ENCODE assay signal across 8 cellular contexts in genomic region chr22:20268289-20268349, GRCh38. TPM values are rescaled to one million over a fixed set of nuclear protein-coding genes. Genes with fewer than 3 reads are reported as not detected.
DNase-seq lines count a peak whose midpoint lies in the region; ATAC-seq and TF ChIP-seq lines count a peak whose summit lies in the region.

TSS of gene RTN4R (minus strand) at chr22:20268318. CDS start at chr22:20268092, 226 bp downstream.

- H3K4me1 Mint-ChIP-seq in activated CD4-positive, alpha-beta T cell treated with anti-CD3 and anti-CD28 coated beads for 36 hours, result no peaks in the 10 kb centered on the region
- peaks cover 2% of the 10 kb centered on the region for H3K4me1 Mint-ChIP-seq in activated naive CD8-positive, alpha-beta T cell treated with anti-CD3 and anti-CD28 coated beads, Interleukin-2, amount 50 U/mL, for 24 hours

- H3K27me3 ChIP-seq in right lobe of liver (no peaks in the 10 kb centered on the region), thoracic aorta (replicated peaks; ENCODE audit: insufficient read depth) (no peaks in the 10 kb centered on the region)

- POLR2A ChIA-PET in activated CD4-positive, alpha-beta T cell treated with anti-CD3 and anti-CD28 coated beads for 36 hours (lab: Charles Lee), result no interaction called here

- TF ChIP-seq POLR2A in right lobe of liver (IDR thresholded peaks at IDR 0.05), result no peak

- no peak for TF ChIP-seq CTCF in right lobe of liver (IDR thresholded peaks at IDR 0.05)
- TF ChIP-seq CTCF in thoracic aorta (IDR thresholded peaks at IDR 0.05), result no peak
- TF ChIP-seq CTCF in foreskin fibroblast (IDR thresholded peaks at IDR 0.05; ENCODE audit: low read depth, low read length), result no peak
- TF ChIP-seq CTCF in GM13976 (IDR thresholded peaks at IDR 0.05; ENCODE audit: borderline replicate concordance, control extremely low read depth, extremely low read depth, insufficient read depth, missing control alignments), result no peak

- DNase-seq in activated CD4-positive, alpha-beta T cell treated with anti-CD3 and anti-CD28 coated beads for 36 hours, result no peak
- no peak for DNase-seq in activated CD4-positive, alpha-beta T cell treated with anti-CD3 and anti-CD28 coated beads, Interleukin-2, amount 50 U/mL, for 4 hours
- no peak for DNase-seq in activated naive CD8-positive, alpha-beta T cell treated with anti-CD3 and anti-CD28 coated beads, Interleukin-2, amount 50 U/mL, for 24 hours
- DNase-seq in right lobe of liver (no peak), thoracic aorta (ENCODE audit: low spot score) (no peak), foreskin fibroblast (no peak), GM13976 (ENCODE audit: low spot score) (no peak), 8988T (no peak)

- peak within 1 kb of the TSS; percentile 50 for H3K4me3 Mint-ChIP-seq in activated CD4-positive, alpha-beta T cell treated with anti-CD3 and anti-CD28 coated beads for 36 hours
- H3K4me3 Mint-ChIP-seq in activated naive CD8-positive, alpha-beta T cell treated with anti-CD3 and anti-CD28 coated beads, Interleukin-2, amount 50 U/mL, for 24 hours, result peak within 1 kb of the TSS; percentile 50

- no peak for ATAC-seq in activated CD4-positive, alpha-beta T cell treated with anti-CD3 and anti-CD28 coated beads for 36 hours
- ATAC-seq in activated naive CD8-positive, alpha-beta T cell treated with anti-CD3 and anti-CD28 coated beads, Interleukin-2, amount 50 U/mL, for 24 hours, result no peak
- ATAC-seq in right lobe of liver (no peak), thoracic aorta (ENCODE audit: insufficient number of reproducible peaks, low FRiP score, low read depth) (no peak)

- H3K4me3 ChIP-seq in right lobe of liver (peak within 1 kb of the TSS; percentile 48 to 60 (median 53)), thoracic aorta (peak within 1 kb of the TSS; percentile 70), foreskin fibroblast (ENCODE audit: low read depth in 1 of 2, low read length in 2 of 2) (no peak within 1 kb of the TSS)

- H3K27me3 Mint-ChIP-seq in activated CD4-positive, alpha-beta T cell treated with anti-CD3 and anti-CD28 coated beads for 36 hours, result peaks cover 4% of the 10 kb centered on the region
- peaks cover 2% of the 10 kb centered on the region for H3K27me3 Mint-ChIP-seq in activated naive CD8-positive, alpha-beta T cell treated with anti-CD3 and anti-CD28 coated beads, Interleukin-2, amount 50 U/mL, for 24 hours

- WGBS in right lobe of liver (ENCODE audit: insufficient coverage, low coverage, low lambda C conversion rate, missing lambda C conversion rate), result no CpG with 5 or more reads among the region's 12 CpGs

- no peaks in the 10 kb centered on the region for H3K36me3 ChIP-seq in right lobe of liver
- H3K36me3 ChIP-seq in thoracic aorta, result no peaks in the 10 kb centered on the region

- intact Hi-C loops in activated CD4-positive, alpha-beta T cell treated with anti-CD3 and anti-CD28 coated beads for 36 hours (cut with DNase I, micrococcal nuclease), result loop anchor here (1.0 to 5.0 kb wide), 3 partner anchors 62 to 111 kb away; no protein-coding TSS in a partner anchor
- intact Hi-C loops in right lobe of liver (cut with DNase I), result no loop called here

- H3K27ac ChIP-seq in right lobe of liver (no peak within 1 kb of the TSS), thoracic aorta (no peak within 1 kb of the TSS)

- CTCF ChIA-PET in activated CD4-positive, alpha-beta T cell treated with anti-CD3 and anti-CD28 coated beads for 36 hours (lab: Charles Lee), result no interaction called here

- peaks cover 0 to 15% (median 3%) of the 10 kb centered on the region in 4 donors for H3K4me1 ChIP-seq in right lobe of liver
- H3K4me1 ChIP-seq in thoracic aorta (ENCODE audit: control insufficient read depth in 1 of 2, low read depth in 2 of 2), result peaks cover 0 to 11% of the 10 kb centered on the region in 2 donors

- H3K9me3 Mint-ChIP-seq in activated CD4-positive, alpha-beta T cell treated with anti-CD3 and anti-CD28 coated beads for 36 hours (ENCODE audit: low read depth), result no peaks in the 10 kb centered on the region
- H3K9me3 Mint-ChIP-seq in activated naive CD8-positive, alpha-beta T cell treated with anti-CD3 and anti-CD28 coated beads, Interleukin-2, amount 50 U/mL, for 24 hours, result no peaks in the 10 kb centered on the region

- no peaks in the 10 kb centered on the region for H3K36me3 Mint-ChIP-seq in activated CD4-positive, alpha-beta T cell treated with anti-CD3 and anti-CD28 coated beads for 36 hours (ENCODE audit: low read depth)
- H3K36me3 Mint-ChIP-seq in activated naive CD8-positive, alpha-beta T cell treated with anti-CD3 and anti-CD28 coated beads, Interleukin-2, amount 50 U/mL, for 24 hours (ENCODE audit: low read depth), result no peaks in the 10 kb centered on the region

- H3K9me3 ChIP-seq in right lobe of liver (no peaks in the 10 kb centered on the region), thoracic aorta (no peaks in the 10 kb centered on the region)

- in situ Hi-C loops in GM13976 (cut with MboI; ENCODE audit: low sequenced_read_pairs, unreplicated experiment), result no loop called here

- H3K27ac Mint-ChIP-seq in activated CD4-positive, alpha-beta T cell treated with anti-CD3 and anti-CD28 coated beads for 36 hours, result no peak within 1 kb of the TSS
- no peak within 1 kb of the TSS for H3K27ac Mint-ChIP-seq in activated naive CD8-positive, alpha-beta T cell treated with anti-CD3 and anti-CD28 coated beads, Interleukin-2, amount 50 U/mL, for 24 hours

RNA-seq across cellular contexts. Expression of gene RTN4R, which starts in this region (rescaled TPM):
- total RNA-seq in activated CD4-positive, alpha-beta T cell treated with anti-CD3 and anti-CD28 coated beads for 36 hours, result 1 to 10 TPM; 2.2 to 2.3 TPM
- total RNA-seq in right lobe of liver, result 10 to 100 TPM in 2 of 6 experiments, 1 to 10 TPM in 4; 3.0 to 12.4 (median 8.5) TPM
- total RNA-seq in thoracic aorta, result 1 to 10 TPM in 1 of 2 donors, not detected in 1; 7.4 TPM

Comparison
In these comparisons a context has a peak if more than half of its experiments do, and no peak if none do; other contexts are left out.
1. H3K4me3 ChIP-seq: peak in right lobe of liver (3 of 3) and thoracic aorta (single experiment); none in foreskin fibroblast (0 of 2).
2. intact Hi-C loops: an anchor here in activated CD4-positive, alpha-beta T cell treated with anti-CD3 and anti-CD28 coated beads for 36 hours (1.0 to 5.0 kb wide); none called in right lobe of liver.